ENCODE assay signal across 22 cellular contexts in the genomic region with DNA sequence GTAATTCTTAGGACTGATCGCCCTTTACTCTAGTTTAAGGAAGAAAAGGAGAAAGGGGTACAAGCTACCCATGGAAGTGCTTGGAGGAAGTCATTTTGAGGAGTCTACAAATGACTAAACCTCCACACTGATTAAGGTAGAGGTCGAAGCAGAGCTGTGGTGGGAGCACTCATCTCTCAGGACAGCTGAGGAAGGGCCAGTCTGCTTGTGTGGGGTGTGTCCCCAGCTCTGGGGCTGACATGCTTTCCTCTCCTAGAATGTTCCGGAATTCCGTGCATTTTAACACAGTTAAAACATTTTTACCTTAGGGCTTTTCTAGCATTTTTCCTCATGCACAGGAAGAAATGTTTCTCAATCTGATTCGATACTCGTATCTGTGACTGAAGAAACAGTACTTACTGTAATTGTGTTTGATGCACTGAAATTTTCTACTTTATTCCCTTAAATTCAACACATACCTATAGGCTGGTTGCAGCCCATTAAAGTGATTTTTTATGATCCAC.
DNase-seq lines count a peak whose midpoint lies in the region; ATAC-seq and TF ChIP-seq lines count a peak whose summit lies in the region.
"Had no signal": no experiment of that assay in that cellular context is flagged by ENCODE, and none has a peak within 500 bp of the region (broad histone marks: within the 10 kb centered on the region; RNA-seq: fewer than 3 reads in every experiment).

No MANE protein-coding gene starts in this region.

- intact Hi-C loops in breast epithelium (cut with DNase I; ENCODE audit: low total_unique reads): loop anchor here (2.0 kb wide), 1 partner anchor 33 kb away; no protein-coding TSS in a partner anchor
- intact Hi-C loops in MCF 10A (cut with micrococcal nuclease): no loop called here
- intact Hi-C loops in activated T-helper 2 cell treated with anti-CD3 and anti-CD28 coated beads, Interferon-gamma antibody, Interleukin-2, Interleukin-4, amounts not matched to agents 10 μg/mL and 5 μg/mL and 100 μg/mL, durations not matched to agents 14 hours and 24 hours and 36 hours (cut with micrococcal nuclease): no loop called here

- no peaks in the 10 kb centered on the region for H3K4me1 ChIP-seq in breast epithelium

- no peak overlapping the region for H3K4me3 Mint-ChIP-seq in MCF 10A (ENCODE audit: unreplicated experiment)
- H3K4me3 Mint-ChIP-seq in activated T-helper 2 cell treated with anti-CD3 and anti-CD28 coated beads, Interferon-gamma antibody, Interleukin-2, Interleukin-4, amounts not matched to agents 10 μg/mL and 5 μg/mL and 100 μg/mL, durations not matched to agents 14 hours and 24 hours and 36 hours (ENCODE audit: low read depth): no peak overlapping the region
- H3K4me3 Mint-ChIP-seq in naive thymus-derived CD8-positive, alpha-beta T cell: no peak overlapping the region
- H3K4me3 Mint-ChIP-seq: H9 had no signal

- peak overlapping the region; percentile 42 to 50 for H3K27ac ChIP-seq in breast epithelium
- H3K27ac ChIP-seq: lower lobe of right lung, SJCRH30, upper lobe of right lung had no signal

- BruUV-seq in MCF 10A (replicated peaks; lab: Mats Ljungman, UMichigan): no TSS peak

- DNase-seq in breast epithelium (ENCODE audit: low spot score in 2 of 2): no peak
- no peak for DNase-seq in MCF 10A (ENCODE audit: unreplicated experiment)
- DNase-seq in activated T-helper 2 cell treated with anti-CD3 and anti-CD28 coated beads, Interferon-gamma antibody, Interleukin-2, Interleukin-4, amounts not matched to agents 10 μg/mL and 5 μg/mL and 100 μg/mL, durations not matched to agents 14 hours and 24 hours and 36 hours (ENCODE audit: low spot score): no peak
- DNase-seq in naive thymus-derived CD8-positive, alpha-beta T cell: no peak
- no peak for DNase-seq in GM13976 (ENCODE audit: low spot score)
- DNase-seq in NCI-H2081 (lab: John Stamatoyannopoulos, UW): no peak
- DNase-seq: ACHN; body of pancreas; C1 segment of cervical spinal cord; DMS 273 treated with DMSO at 0.1 percent for 48 hours; effector memory CD4-positive, alpha-beta T cell; H9; lower lobe of right lung; NCI-H1417; occipital lobe; Peyer's patch; SJCRH30; stimulated activated CD4-positive, alpha-beta T cell treated with anti-CD3 and anti-CD28 coated beads, Interleukin-2, amount 100 ng/mL, for 24 hours; stimulated activated naive CD4-positive, alpha-beta T cell treated with Interleukin-2 at 50 U/mL for 16 hours; upper lobe of right lung had no signal

- TF ChIP-seq POLR2A in breast epithelium (IDR thresholded peaks at IDR 0.05): no peak

- ATAC-seq in naive thymus-derived CD8-positive, alpha-beta T cell: no peak
- ATAC-seq in GM21576 (IDR thresholded peaks at IDR 0.05; ENCODE audit: unreplicated experiment): no peak
- no peak for ATAC-seq in HG03354 (IDR thresholded peaks at IDR 0.05; ENCODE audit: poor library complexity, severe bottlenecking, unreplicated experiment)
- ATAC-seq: body of pancreas, lower lobe of right lung, upper lobe of right lung had no signal

- H3K9me3 Mint-ChIP-seq in MCF 10A (ENCODE audit: unreplicated experiment): no peaks in the 10 kb centered on the region
- no peaks in the 10 kb centered on the region for H3K9me3 Mint-ChIP-seq in activated T-helper 2 cell treated with anti-CD3 and anti-CD28 coated beads, Interferon-gamma antibody, Interleukin-2, Interleukin-4, amounts not matched to agents 10 μg/mL and 5 μg/mL and 100 μg/mL, durations not matched to agents 14 hours and 24 hours and 36 hours
- H3K9me3 Mint-ChIP-seq in naive thymus-derived CD8-positive, alpha-beta T cell: peaks cover 0 to 4% (median 0%) of the 10 kb centered on the region in 9 donors
- H3K9me3 Mint-ChIP-seq: H9 had no signal

- no peaks in the 10 kb centered on the region for H3K27me3 Mint-ChIP-seq in MCF 10A (ENCODE audit: insufficient read depth, unreplicated experiment)
- H3K27me3 Mint-ChIP-seq in activated T-helper 2 cell treated with anti-CD3 and anti-CD28 coated beads, Interferon-gamma antibody, Interleukin-2, Interleukin-4, amounts not matched to agents 10 μg/mL and 5 μg/mL and 100 μg/mL, durations not matched to agents 14 hours and 24 hours and 36 hours (ENCODE audit: low read depth): no peaks in the 10 kb centered on the region
- H3K27me3 Mint-ChIP-seq in naive thymus-derived CD8-positive, alpha-beta T cell: no peaks in the 10 kb centered on the region

- CTCF ChIA-PET in MCF 10A (lab: Yijun Ruan, JAX): no interaction called here

- no peaks in the 10 kb centered on the region for H3K4me1 Mint-ChIP-seq in MCF 10A (ENCODE audit: insufficient read depth, unreplicated experiment)
- H3K4me1 Mint-ChIP-seq in activated T-helper 2 cell treated with anti-CD3 and anti-CD28 coated beads, Interferon-gamma antibody, Interleukin-2, Interleukin-4, amounts not matched to agents 10 μg/mL and 5 μg/mL and 100 μg/mL, durations not matched to agents 14 hours and 24 hours and 36 hours (ENCODE audit: low read depth): peaks cover 67% of the 10 kb centered on the region
- peaks cover 56 to 91% (median 86%) of the 10 kb centered on the region in 4 donors for H3K4me1 Mint-ChIP-seq in naive thymus-derived CD8-positive, alpha-beta T cell

- no peak overlapping the region for H3K27ac Mint-ChIP-seq in MCF 10A (ENCODE audit: low read depth, unreplicated experiment)
- H3K27ac Mint-ChIP-seq in activated T-helper 2 cell treated with anti-CD3 and anti-CD28 coated beads, Interferon-gamma antibody, Interleukin-2, Interleukin-4, amounts not matched to agents 10 μg/mL and 5 μg/mL and 100 μg/mL, durations not matched to agents 14 hours and 24 hours and 36 hours: peak overlapping the region; percentile 72
- peak overlapping the region; percentile 33 to 93 (median 82) for H3K27ac Mint-ChIP-seq in naive thymus-derived CD8-positive, alpha-beta T cell
- H3K27ac Mint-ChIP-seq: H9 had no signal

- POLR2A ChIA-PET in MCF 10A (lab: Yijun Ruan, JAX): no interaction called here
- POLR2A ChIA-PET in naive thymus-derived CD8-positive, alpha-beta T cell (lab: Charles Lee): interaction anchor here (0.6 kb wide), 1 partner anchor 310 kb away, joined by 5 read pairs; no protein-coding TSS in a partner anchor

- H3K9me3 ChIP-seq in breast epithelium: no peaks in the 10 kb centered on the region
- H3K9me3 ChIP-seq: body of pancreas, Peyer's patch, SJCRH30, upper lobe of right lung had no signal

- TF ChIP-seq CTCF in breast epithelium (IDR thresholded peaks at IDR 0.05): no peak
- no peak for TF ChIP-seq CTCF in MCF 10A (IDR thresholded peaks at IDR 0.05; ENCODE audit: unreplicated experiment)
- no peak for TF ChIP-seq CTCF in GM13976 (IDR thresholded peaks at IDR 0.05; ENCODE audit: borderline replicate concordance, control extremely low read depth, extremely low read depth, insufficient read depth, missing control alignments)

- peaks cover 4% of the 10 kb centered on the region for H3K36me3 ChIP-seq in breast epithelium

- in situ Hi-C loops in GM13976 (cut with MboI; ENCODE audit: low sequenced_read_pairs, unreplicated experiment): no loop called here

- H3K36me3 Mint-ChIP-seq in MCF 10A (ENCODE audit: insufficient read depth, unreplicated experiment): peaks cover 7% of the 10 kb centered on the region
- H3K36me3 Mint-ChIP-seq in activated T-helper 2 cell treated with anti-CD3 and anti-CD28 coated beads, Interferon-gamma antibody, Interleukin-2, Interleukin-4, amounts not matched to agents 10 μg/mL and 5 μg/mL and 100 μg/mL, durations not matched to agents 14 hours and 24 hours and 36 hours (ENCODE audit: low read depth): peaks cover 95% of the 10 kb centered on the region
- H3K36me3 Mint-ChIP-seq in naive thymus-derived CD8-positive, alpha-beta T cell: peaks cover 11 to 85% (median 42%) of the 10 kb centered on the region in 3 donors

- no peak overlapping the region for H3K4me3 ChIP-seq in breast epithelium
- H3K4me3 ChIP-seq: body of pancreas, lower lobe of right lung, Peyer's patch, SJCRH30, upper lobe of right lung had no signal

- H3K27me3 ChIP-seq in breast epithelium: no peaks in the 10 kb centered on the region
- H3K27me3 ChIP-seq: body of pancreas, Peyer's patch, SJCRH30, upper lobe of right lung had no signal
